In the genomic region with DNA sequence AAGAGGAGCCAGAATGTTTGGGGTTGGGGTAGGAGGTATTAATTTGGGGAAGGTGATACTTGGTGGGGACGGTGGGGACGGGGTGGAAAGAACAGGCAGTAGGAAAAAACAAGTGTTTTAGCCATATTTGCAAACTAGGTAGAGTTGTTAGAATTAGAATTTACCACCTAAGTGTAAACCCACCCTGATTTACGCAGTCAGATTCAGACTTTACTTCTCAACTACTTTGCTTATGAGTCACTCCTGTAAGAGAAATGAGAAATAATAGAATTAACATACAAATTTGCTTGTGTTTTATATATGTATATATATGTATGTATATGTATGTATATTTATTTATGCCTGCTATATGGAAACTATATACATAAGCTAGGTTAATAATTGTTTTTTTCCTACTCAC, we compare ENCODE assay signal across 29 cellular contexts.
A peak's percentile ranks its signal among the peaks of the same experiment; 100 is the strongest.
DNase-seq lines count a peak whose midpoint lies in the region; ATAC-seq and TF ChIP-seq lines count a peak whose summit lies in the region.
"Had no signal": no experiment of that assay in that cellular context is flagged by ENCODE, and none has a peak within 500 bp of the region (broad histone marks: within the 10 kb centered on the region; RNA-seq: fewer than 3 reads in every experiment).

No MANE protein-coding gene starts in this region.

- CTCF ChIA-PET in PC-3 (lab: Charles Lee): no interaction called here

- DNase-seq in PC-3: no peak
- no peak for DNase-seq in memory B cell (ENCODE audit: low spot score in 2 of 2)
- DNase-seq in central memory CD4-positive, alpha-beta T cell: no peak
- no peak for DNase-seq in KG1 (lab: John Stamatoyannopoulos, UW)
- DNase-seq: activated CD4-positive, alpha-beta T cell treated with anti-CD3 and anti-CD28 coated beads for 36 hours; activated CD8-positive, alpha-beta T cell treated with anti-CD3 and anti-CD28 coated beads, Interleukin-2, amount 10 ng/mL, durations not matched to agents 7 days and 5 days; amniotic stem cell; C1 segment of cervical spinal cord; COR-L47; DMS79 treated with DMSO at 0.1 percent for 48 hours; gastrocnemius medialis; naive thymus-derived CD8-positive, alpha-beta T cell; NCI-H1105; NCI-H187; NCI-H526 treated with DMSO at 0.1 percent for 48 hours; NK-92 treated with Interleukin-12 subunit alpha and Interleukin-12 subunit beta, amount 100 ng/mL, for 24 hours; occipital lobe; SIG-M5; stimulated activated naive CD4-positive, alpha-beta T cell had no signal

- no peaks in the 10 kb centered on the region for H3K36me3 Mint-ChIP-seq in memory B cell
- H3K36me3 Mint-ChIP-seq: activated naive CD4-positive, alpha-beta T cell treated with anti-CD3 and anti-CD28 coated beads, Interleukin-2, amount 50 U/mL, for 24 hours; brain; naive thymus-derived CD8-positive, alpha-beta T cell had no signal

- BruUV-seq in PC-3 (replicated peaks; lab: Mats Ljungman, UMichigan): no TSS peak

- H3K4me3 ChIP-seq in PC-3 (ENCODE audit: low read length): no peak overlapping the region
- H3K4me3 ChIP-seq: gastrocnemius medialis, HAP-1, lung, suprapubic skin had no signal

- peaks cover 50% of the 10 kb centered on the region for H3K4me1 ChIP-seq in PC-3 (ENCODE audit: insufficient read depth, low read length)
- H3K4me1 ChIP-seq: gastrocnemius medialis, HAP-1, suprapubic skin had no signal

- H3K79me2 ChIP-seq in PC-3 (ENCODE audit: low read length): no peaks in the 10 kb centered on the region

- peak overlapping the region; percentile 65 for H3K4me3 Mint-ChIP-seq in memory B cell
- H3K4me3 Mint-ChIP-seq: activated CD4-positive, alpha-beta T cell treated with anti-CD3 and anti-CD28 coated beads for 36 hours; activated CD8-positive, alpha-beta T cell treated with anti-CD3 and anti-CD28 coated beads, Interleukin-2, amount 10 ng/mL, durations not matched to agents 7 days and 5 days; activated naive CD4-positive, alpha-beta T cell treated with anti-CD3 and anti-CD28 coated beads, Interleukin-2, amount 50 U/mL, for 24 hours; brain; naive thymus-derived CD8-positive, alpha-beta T cell had no signal

- TF ChIP-seq CTCF in PC-3 (conservative IDR thresholded peaks at IDR 0.05; ENCODE audit: low read depth, low read length): no peak

- H3K9me2 ChIP-seq in PC-3 (replicated peaks; ENCODE audit: low read length): no peaks in the 10 kb centered on the region

- no peaks in the 10 kb centered on the region for H4K20me1 ChIP-seq in PC-3 (ENCODE audit: low read length)

- POLR2A ChIA-PET in PC-3 (lab: Charles Lee; ENCODE audit: unreplicated experiment): no interaction called here

- peaks cover 6% of the 10 kb centered on the region for H3F3A ChIP-seq in PC-3 (ENCODE audit: low read length, unreplicated experiment)

- H2AFZ ChIP-seq in PC-3 (ENCODE audit: low read length): no peak overlapping the region

- H3K27me3 Mint-ChIP-seq in memory B cell: no peaks in the 10 kb centered on the region
- H3K27me3 Mint-ChIP-seq: activated CD4-positive, alpha-beta T cell treated with anti-CD3 and anti-CD28 coated beads for 36 hours; activated naive CD4-positive, alpha-beta T cell treated with anti-CD3 and anti-CD28 coated beads, Interleukin-2, amount 50 U/mL, for 24 hours; brain; naive thymus-derived CD8-positive, alpha-beta T cell had no signal

- no peak overlapping the region for H3K4me2 ChIP-seq in PC-3 (ENCODE audit: low read length)

- intact Hi-C loops in PC-3 (cut with micrococcal nuclease): no loop called here

- H3K9ac ChIP-seq in PC-3 (ENCODE audit: low read length): no peak overlapping the region

- no peaks in the 10 kb centered on the region for H3K9me3 ChIP-seq in PC-3 (ENCODE audit: low read length)
- H3K9me3 ChIP-seq: gastrocnemius medialis, HAP-1, suprapubic skin, upper lobe of left lung had no signal

- H3K9me3 Mint-ChIP-seq in memory B cell: no peaks in the 10 kb centered on the region
- H3K9me3 Mint-ChIP-seq: activated naive CD4-positive, alpha-beta T cell treated with anti-CD3 and anti-CD28 coated beads, Interleukin-2, amount 50 U/mL, for 24 hours; activated T-helper 2 cell treated with anti-CD3 and anti-CD28 coated beads, Interferon-gamma antibody, Interleukin-2, Interleukin-4, amounts not matched to agents 10 μg/mL and 5 μg/mL and 100 μg/mL, durations not matched to agents 14 hours and 24 hours and 36 hours had no signal

- no peaks in the 10 kb centered on the region for H3K36me3 ChIP-seq in PC-3 (ENCODE audit: low read depth, low read length)
- H3K36me3 ChIP-seq: gastrocnemius medialis, HAP-1, suprapubic skin, upper lobe of left lung had no signal

- H3K27ac ChIP-seq in PC-3 (ENCODE audit: low read length): peak overlapping the region; percentile 91
- H3K27ac ChIP-seq: gastrocnemius medialis, suprapubic skin had no signal

- H3K4me1 Mint-ChIP-seq in memory B cell: peaks cover 14% of the 10 kb centered on the region
- H3K4me1 Mint-ChIP-seq: activated CD4-positive, alpha-beta T cell treated with anti-CD3 and anti-CD28 coated beads for 36 hours; activated naive CD4-positive, alpha-beta T cell treated with anti-CD3 and anti-CD28 coated beads, Interleukin-2, amount 50 U/mL, for 24 hours; brain had no signal

- H3K27ac Mint-ChIP-seq in memory B cell: peak overlapping the region; percentile 40
- H3K27ac Mint-ChIP-seq: activated CD4-positive, alpha-beta T cell treated with anti-CD3 and anti-CD28 coated beads for 36 hours; activated CD8-positive, alpha-beta T cell treated with anti-CD3 and anti-CD28 coated beads, Interleukin-2, amount 10 ng/mL, durations not matched to agents 7 days and 5 days; activated naive CD4-positive, alpha-beta T cell treated with anti-CD3 and anti-CD28 coated beads, Interleukin-2, amount 50 U/mL, for 24 hours; activated T-helper 2 cell treated with anti-CD3 and anti-CD28 coated beads, Interferon-gamma antibody, Interleukin-2, Interleukin-4, amounts not matched to agents 10 μg/mL and 5 μg/mL and 100 μg/mL, durations not matched to agents 14 hours and 24 hours and 36 hours; brain; naive thymus-derived CD8-positive, alpha-beta T cell had no signal

- H3K27me3 ChIP-seq in PC-3 (ENCODE audit: low read length): no peaks in the 10 kb centered on the region
- H3K27me3 ChIP-seq: gastrocnemius medialis, suprapubic skin, upper lobe of left lung had no signal

- ATAC-seq in GM18907 (IDR thresholded peaks at IDR 0.05; ENCODE audit: unreplicated experiment): peak; percentile 12
- peak; percentile 36 for ATAC-seq in HG03354 (IDR thresholded peaks at IDR 0.05; ENCODE audit: poor library complexity, severe bottlenecking, unreplicated experiment)
- no peak for ATAC-seq in PC-3
- ATAC-seq in memory B cell (ENCODE audit: low read depth): no peak
- no peak for ATAC-seq in HG02678 (IDR thresholded peaks at IDR 0.05; ENCODE audit: unreplicated experiment)
- ATAC-seq: activated CD4-positive, alpha-beta T cell treated with anti-CD3 and anti-CD28 coated beads for 36 hours; activated CD8-positive, alpha-beta T cell treated with anti-CD3 and anti-CD28 coated beads, Interleukin-2, amount 10 ng/mL, durations not matched to agents 7 days and 5 days; gastrocnemius medialis; naive thymus-derived CD8-positive, alpha-beta T cell had no signal

Comparison
In these comparisons a context has a peak if more than half of its experiments do, and no peak if none do; other contexts are left out.
1. ATAC-seq: peak in GM18907 (single experiment) and HG03354 (single experiment); none in PC-3 (single experiment), memory B cell (single experiment) and HG02678 (single experiment).